28 cellular contexts compared by ENCODE assay signal in the genomic region with DNA sequence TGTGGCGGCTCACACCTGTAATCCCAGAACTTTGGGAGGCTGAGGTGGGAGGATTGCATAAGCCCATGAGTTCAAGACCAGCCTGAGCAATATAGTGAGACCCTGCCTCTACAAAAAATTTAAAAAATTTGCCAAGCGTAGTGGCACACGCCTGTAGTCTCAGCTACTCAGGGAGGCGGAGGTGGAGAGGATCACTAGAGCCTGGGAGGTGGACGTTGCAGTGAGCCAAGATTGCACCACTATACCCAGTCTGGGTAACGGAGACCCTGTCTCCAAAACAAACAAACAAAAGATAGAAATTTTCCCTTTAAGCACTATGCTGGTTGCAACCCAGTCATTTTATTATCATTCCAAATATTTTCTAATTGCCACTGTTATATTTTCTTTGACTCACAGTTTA.
"Had no signal": no experiment of that assay in that cellular context is flagged by ENCODE, and none has a peak within 500 bp of the region (broad histone marks: within the 10 kb centered on the region; RNA-seq: fewer than 3 reads in every experiment).

No MANE protein-coding gene starts in this region.

- H3K4me1 ChIP-seq: stomach, suprapubic skin, testis, thyroid gland, tibial artery, tibial nerve, transverse colon, upper lobe of left lung, upper lobe of right lung, uterus, vagina had no signal

- H3K36me3 ChIP-seq: suprapubic skin, thoracic aorta, thyroid gland, transverse colon, upper lobe of left lung, upper lobe of right lung, vagina had no signal

- H3K4me3 ChIP-seq: stomach, suprapubic skin, testis, thoracic aorta, thyroid gland, tibial artery, tibial nerve, transverse colon, upper lobe of left lung, upper lobe of right lung, uterus, vagina had no signal

- DNase-seq: stimulated activated CD4-positive, alpha-beta T cell treated with anti-CD3 and anti-CD28 coated beads, Interleukin-1b, Interleukin-23, amount 100 ng/mL, for 48 hours; stimulated activated CD4-positive, alpha-beta T cell treated with anti-CD3 and anti-CD28 coated beads, Interleukin-2, amount 100 ng/mL, for 24 hours; stimulated activated CD4-positive, alpha-beta T cell treated with anti-CD3 and anti-CD28 coated beads, Interleukin-2, amount 100 ng/mL, for 48 hours; stimulated activated CD4-positive, alpha-beta T cell treated with anti-CD3 and anti-CD28 coated beads, Interleukin-4, amount 100 ng/mL, for 1 hour; stimulated activated CD4-positive, alpha-beta T cell treated with anti-CD3 and anti-CD28 coated beads, Interleukin-4, amount 100 ng/mL, for 24 hours; stimulated activated CD4-positive, alpha-beta T cell treated with anti-CD3 and anti-CD28 coated beads, Interleukin-4, amount 100 ng/mL, for 4 hours; stimulated activated CD8-positive, alpha-beta memory T cell treated with anti-CD3 and anti-CD28 coated beads, Interleukin-4, amount 100 ng/mL, for 48 hours; stimulated activated naive B cell treated with anti-CD40 and anti-IgM and Interleukin-4, amounts not matched to agents 10 μg/mL and 1 μg/mL and 100 μg/mL, for 72 hours; stimulated activated naive CD4-positive, alpha-beta T cell; stimulated activated naive CD4-positive, alpha-beta T cell treated with Interleukin-2 at 50 U/mL for 16 hours; stimulated activated naive CD8-positive, alpha-beta T cell treated with anti-CD3 and anti-CD28 coated beads, Interleukin-15, amount 100 ng/mL, for 72 hours; stimulated activated naive CD8-positive, alpha-beta T cell treated with anti-CD3 and anti-CD28 coated beads, Interleukin-15, Interleukin-2, amounts not matched to agents 100 U/mL and 50 U/mL, for 24 hours; stomach; substantia nigra; testis; thyroid gland; tibial artery; transverse colon; upper lobe of left lung; upper lobe of right lung; uterus had no signal

- ATAC-seq: stimulated activated memory B cell treated with anti-CD40 and anti-IgM and Interleukin-4, amounts not matched to agents 10 μg/mL and 1 μg/mL and 100 μg/mL, for 72 hours; stimulated activated naive B cell treated with anti-CD40 and anti-IgM and Interleukin-4, amounts not matched to agents 10 μg/mL and 1 μg/mL and 100 μg/mL, for 72 hours; stimulated activated naive CD8-positive, alpha-beta T cell treated with anti-CD3 and anti-CD28 coated beads, Interleukin-15, amount 100 ng/mL, for 72 hours; stimulated activated naive CD8-positive, alpha-beta T cell treated with anti-CD3 and anti-CD28 coated beads, Interleukin-15, Interleukin-2, amounts not matched to agents 100 U/mL and 50 U/mL, for 24 hours; upper lobe of right lung had no signal

- H3K27me3 ChIP-seq: stomach, suprapubic skin, testis, thyroid gland, tibial artery, tibial nerve, transverse colon, upper lobe of left lung, upper lobe of right lung, uterus, vagina had no signal

- H3K9me3 Mint-ChIP-seq: stimulated activated naive CD8-positive, alpha-beta T cell treated with anti-CD3 and anti-CD28 coated beads, Interleukin-15, Interleukin-2, amounts not matched to agents 100 ng/mL and 50 ng/mL, for 24 hours; type B pancreatic cell had no signal

- H3K27ac ChIP-seq: stomach, suprapubic skin, testis, thoracic aorta, thyroid gland, tibial artery, tibial nerve, transverse colon, upper lobe of left lung, upper lobe of right lung, uterus, vagina had no signal

- H3K9me3 ChIP-seq: stomach, suprapubic skin, testis, thoracic aorta, thyroid gland, tibial artery, tibial nerve, transverse colon, upper lobe of left lung, upper lobe of right lung, uterus, vagina had no signal

- H3K4me3 Mint-ChIP-seq: stimulated activated memory B cell treated with anti-CD40 and anti-IgM and Interleukin-4, amounts not matched to agents 10 μg/mL and 1 μg/mL and 100 μg/mL, for 72 hours; stimulated activated naive B cell treated with anti-CD40 and anti-IgM and Interleukin-4, amounts not matched to agents 10 μg/mL and 1 μg/mL and 100 μg/mL, for 72 hours; stimulated activated naive CD8-positive, alpha-beta T cell treated with anti-CD3 and anti-CD28 coated beads, Interleukin-15, amount 100 ng/mL, for 72 hours; stimulated activated naive CD8-positive, alpha-beta T cell treated with anti-CD3 and anti-CD28 coated beads, Interleukin-15, Interleukin-2, amounts not matched to agents 100 ng/mL and 50 ng/mL, for 24 hours; type B pancreatic cell had no signal

- H3K36me3 Mint-ChIP-seq: stimulated activated memory B cell treated with anti-CD40 and anti-IgM and Interleukin-4, amounts not matched to agents 10 μg/mL and 1 μg/mL and 100 μg/mL, for 72 hours; stimulated activated naive B cell treated with anti-CD40 and anti-IgM and Interleukin-4, amounts not matched to agents 10 μg/mL and 1 μg/mL and 100 μg/mL, for 72 hours; type B pancreatic cell had no signal

- H3K4me1 Mint-ChIP-seq: stimulated activated naive CD8-positive, alpha-beta T cell treated with anti-CD3 and anti-CD28 coated beads, Interleukin-15, amount 100 ng/mL, for 72 hours had no signal

- H3K27ac Mint-ChIP-seq: stimulated activated memory B cell treated with anti-CD40 and anti-IgM and Interleukin-4, amounts not matched to agents 10 μg/mL and 1 μg/mL and 100 μg/mL, for 72 hours; stimulated activated naive B cell treated with anti-CD40 and anti-IgM and Interleukin-4, amounts not matched to agents 10 μg/mL and 1 μg/mL and 100 μg/mL, for 72 hours; stimulated activated naive CD8-positive, alpha-beta T cell treated with anti-CD3 and anti-CD28 coated beads, Interleukin-15, amount 100 ng/mL, for 72 hours; stimulated activated naive CD8-positive, alpha-beta T cell treated with anti-CD3 and anti-CD28 coated beads, Interleukin-15, Interleukin-2, amounts not matched to agents 100 ng/mL and 50 ng/mL, for 24 hours; type B pancreatic cell had no signal
